15 cellular contexts compared by ENCODE assay signal in the genomic region with DNA sequence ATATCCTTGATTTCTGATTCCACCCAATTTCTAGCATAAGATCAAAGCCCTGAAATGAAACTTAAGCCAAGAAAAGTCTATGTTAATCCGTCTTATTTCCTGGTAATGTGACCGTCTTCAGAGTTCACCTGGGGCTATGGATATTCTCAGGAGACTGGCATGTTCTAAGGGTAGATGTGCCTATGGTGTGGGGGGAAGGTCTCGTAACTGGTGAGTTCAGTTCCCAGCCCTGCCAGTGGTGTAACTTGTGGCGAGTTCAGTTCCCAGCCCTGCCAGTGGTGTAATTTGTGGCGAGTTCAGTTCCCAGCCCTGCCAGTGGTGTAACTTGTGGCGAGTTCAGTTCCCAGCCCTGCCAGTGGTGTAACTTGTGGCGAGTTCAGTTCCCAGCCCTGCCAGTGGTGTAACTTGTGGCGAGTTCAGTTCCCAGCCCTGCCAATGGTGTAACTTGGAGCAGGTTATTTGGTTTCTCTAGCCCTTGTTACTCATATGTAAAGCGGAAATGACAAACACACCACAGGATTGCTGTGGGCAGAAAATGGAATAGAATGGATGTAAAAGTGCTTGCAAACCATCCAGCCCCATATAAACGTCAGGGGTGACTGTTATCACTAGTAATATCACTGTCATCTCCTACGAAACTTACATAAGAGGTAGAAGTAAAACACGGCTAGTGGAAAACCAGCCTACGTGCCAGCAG. TPM values are rescaled to one million over a fixed set of nuclear protein-coding genes. Genes with fewer than 3 reads are reported as not detected.
DNase-seq lines count a peak whose midpoint lies in the region; ATAC-seq, FAIRE-seq and TF ChIP-seq lines count a peak whose summit lies in the region.
"Had no signal": no experiment of that assay in that cellular context is flagged by ENCODE, and none has a peak within 500 bp of the region (broad histone marks: within the 10 kb centered on the region; RNA-seq: fewer than 3 reads in every experiment).

No MANE protein-coding gene starts in this region.

- peaks cover 1 to 8% (median 4%) of the 10 kb centered on the region in 10 experiments; a peak in 19 of 20 replicates for H3K4me1 ChIP-seq in BLaER1 treated with 17β-estradiol and CSF1 and Interleukin-3, amounts not matched to agents 10 nM and 100 nM

- peak overlapping the region in 6 of 11 experiments; percentile 9 to 50 (median 22); a peak in 7 of 22 replicates for H3K27ac ChIP-seq in BLaER1 treated with 17β-estradiol and CSF1 and Interleukin-3, amounts not matched to agents 10 nM and 100 nM

- H3K27ac Mint-ChIP-seq in T-helper 17 cell, result peak overlapping the region; percentile 81
- H3K27ac Mint-ChIP-seq: dendritic cell treated with granulocyte-macrophage colony-stimulating factor and Interleukin-4, amounts not matched to agents 40 ng/mL and 50 ng/mL, for 4 days had no signal

- peaks cover 9 to 60% (median 47%) of the 10 kb centered on the region in 11 experiments; a peak in 19 of 22 replicates for H3K9me3 ChIP-seq in BLaER1 treated with 17β-estradiol and CSF1 and Interleukin-3, amounts not matched to agents 10 nM and 100 nM (replicated peaks in 1 of 11)
- no peaks in the 10 kb centered on the region for H3K9me3 ChIP-seq in T-helper 17 cell (ENCODE audit: control insufficient read depth, low read length, poor library complexity, severe bottlenecking)
- H3K9me3 ChIP-seq: MG63 had no signal

- peak; percentile 84 for ATAC-seq in T-helper 17 cell
- ATAC-seq in HG03457 (IDR thresholded peaks at IDR 0.05; ENCODE audit: unreplicated experiment), result no peak

- H3K9ac ChIP-seq in BLaER1 treated with 17β-estradiol and CSF1 and Interleukin-3, amounts not matched to agents 10 nM and 100 nM, result no peak overlapping the region

- H3K4me3 ChIP-seq in BLaER1 treated with 17β-estradiol and CSF1 and Interleukin-3, amounts not matched to agents 10 nM and 100 nM, result no peak overlapping the region
- H3K4me3 ChIP-seq: MG63 had no signal

- no peak overlapping the region for H3K4me2 ChIP-seq in BLaER1 treated with 17β-estradiol and CSF1 and Interleukin-3, amounts not matched to agents 10 nM and 100 nM

- no peak for FAIRE-seq in D721Med (lab: Jason Lieb, UNC)

- H3K4me1 Mint-ChIP-seq in T-helper 17 cell, result peaks cover 12% of the 10 kb centered on the region

- peaks cover 79 to 95% (median 90%) of the 10 kb centered on the region in 11 experiments for H3K36me3 ChIP-seq in BLaER1 treated with 17β-estradiol and CSF1 and Interleukin-3, amounts not matched to agents 10 nM and 100 nM

- H3K4me3 Mint-ChIP-seq in T-helper 17 cell, result no peak overlapping the region
- H3K4me3 Mint-ChIP-seq: dendritic cell treated with granulocyte-macrophage colony-stimulating factor and Interleukin-4, amounts not matched to agents 40 ng/mL and 50 ng/mL, for 4 days had no signal

- H3K27me3 ChIP-seq in BLaER1 treated with 17β-estradiol and CSF1 and Interleukin-3, amounts not matched to agents 10 nM and 100 nM, result no peaks in the 10 kb centered on the region
- H3K27me3 ChIP-seq: MG63 had no signal

- H4K20me1 ChIP-seq in BLaER1 treated with 17β-estradiol and CSF1 and Interleukin-3, amounts not matched to agents 10 nM and 100 nM, result peaks cover 0 to 33% (median 0%) of the 10 kb centered on the region in 11 experiments; a peak in 4 of 22 replicates

- peak; percentile 71 for DNase-seq in HCEC 1CT
- DNase-seq in T-helper 17 cell, result no peak
- peak; percentile 51 for DNase-seq in glomerular visceral epithelial cell (ENCODE audit: extremely low spot score)
- no peak for DNase-seq in effector CD4-positive, alpha-beta T cell
- DNase-seq in NCI-H82 (lab: John Stamatoyannopoulos, UW), result no peak
- DNase-seq in D721Med (ENCODE audit: insufficient read length, low spot score), result no peak
- DNase-seq: DMS153, MG63, Right ventricle myocardium superior had no signal

- H3K27me3 Mint-ChIP-seq in T-helper 17 cell, result no peaks in the 10 kb centered on the region
- H3K27me3 Mint-ChIP-seq: dendritic cell treated with granulocyte-macrophage colony-stimulating factor and Interleukin-4, amounts not matched to agents 40 ng/mL and 50 ng/mL, for 4 days had no signal

- no peak for TF ChIP-seq CTCF in D721Med (IDR thresholded peaks at IDR 0.05; ENCODE audit: insufficient read depth, missing control alignments)

- peaks cover 2% of the 10 kb centered on the region for H3K36me3 Mint-ChIP-seq in T-helper 17 cell (ENCODE audit: low read depth)

RNA-seq across cellular contexts. Expression of a gene that starts 30.4 kb away (rescaled TPM):
- total RNA-seq in T-helper 17 cell, result not detected
- total RNA-seq: glomerular endothelial cell, lower leg skin, NCI-H460, Right ventricle myocardium superior had no signal

RNA-seq across cellular contexts. Expression of a gene that starts 35.6 kb away (rescaled TPM):
- total RNA-seq in T-helper 17 cell, result not detected
- total RNA-seq: glomerular endothelial cell, lower leg skin, NCI-H460, Right ventricle myocardium superior had no signal

RNA-seq across cellular contexts. Expression of a gene that starts 40.8 kb away (rescaled TPM):
- 10 to 100 TPM; 78.1 to 82.0 TPM for total RNA-seq in T-helper 17 cell

Comparison
In these comparisons a context has a peak if more than half of its experiments do, and no peak if none do; other contexts are left out.
1. DNase-seq: peak in HCEC 1CT (single experiment) and glomerular visceral epithelial cell (single experiment); none in T-helper 17 cell (0 of 3), effector CD4-positive, alpha-beta T cell (single experiment), NCI-H82 (single experiment) and D721Med (single experiment).